8 cellular contexts compared by ENCODE assay signal in the genomic region with DNA sequence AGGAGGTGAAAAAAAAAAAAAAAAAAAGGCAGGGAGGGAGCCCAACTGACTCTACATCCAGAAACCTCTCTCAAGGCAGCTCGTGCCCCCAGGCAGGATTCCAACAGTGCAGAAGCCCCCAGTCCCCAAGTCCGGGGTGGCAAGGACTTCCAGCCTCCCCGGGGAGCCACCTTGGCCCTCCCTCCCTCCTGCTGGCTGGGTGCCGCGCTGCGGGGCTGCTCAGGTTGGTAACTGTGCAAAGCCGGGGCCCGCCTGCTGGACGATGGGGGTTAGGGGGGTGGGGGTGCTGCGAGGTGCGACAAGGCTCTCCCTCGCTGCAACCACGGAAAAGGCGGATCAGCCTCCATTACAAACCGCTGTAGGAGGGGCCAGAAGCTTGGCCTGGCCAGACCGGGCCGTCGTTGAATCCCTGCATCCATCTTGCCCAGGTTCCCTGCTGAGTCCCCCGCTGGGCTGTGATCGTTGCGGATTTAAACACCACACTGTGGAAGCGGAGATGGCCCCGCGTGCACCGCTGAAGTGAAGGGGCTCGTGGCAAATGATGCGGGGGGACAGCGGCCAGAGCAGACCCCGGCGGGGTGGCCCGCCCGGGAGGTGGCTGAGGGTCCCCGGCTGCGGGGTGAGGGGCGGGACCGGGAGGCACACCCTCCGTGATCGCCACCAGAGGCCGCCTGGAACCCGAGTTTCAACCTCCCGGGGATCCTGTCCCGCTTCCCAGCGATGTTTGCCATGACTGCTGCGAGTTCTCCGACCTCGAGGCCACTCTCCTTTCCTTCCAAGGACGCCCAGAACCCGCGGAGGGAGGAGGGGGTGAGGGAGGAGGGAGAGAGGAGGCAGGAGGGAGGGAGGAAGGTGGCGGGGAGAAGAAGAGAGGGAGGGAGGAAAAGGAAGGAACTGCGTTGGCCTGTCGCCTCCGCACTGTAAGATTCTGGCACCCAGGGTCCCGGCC. TPM values are rescaled to one million over a fixed set of nuclear protein-coding genes. Genes with fewer than 3 reads are reported as not detected.
DNase-seq lines count a peak whose midpoint lies in the region; ATAC-seq and TF ChIP-seq lines count a peak whose summit lies in the region.

No MANE protein-coding gene starts in this region.

- peak overlapping the region; percentile 80 for H3K4me3 Mint-ChIP-seq in CD8-positive, alpha-beta T cell
- peak overlapping the region; percentile 71 for H3K4me3 Mint-ChIP-seq in activated CD4-positive, alpha-beta T cell treated with anti-CD3 and anti-CD28 coated beads, Interleukin-2, amount 10 ng/mL, durations not matched to agents 7 days and 5 days

- no peak overlapping the region for H3K27ac ChIP-seq in CD8-positive, alpha-beta T cell (ENCODE audit: low read depth, low read length)
- H3K27ac ChIP-seq in dorsolateral prefrontal cortex (peak overlapping the region in 52 of 59 donors; percentile 1 to 88 (median 71)), right lobe of liver (no peak overlapping the region)

- no peaks in the 10 kb centered on the region for H3K27me3 ChIP-seq in CD8-positive, alpha-beta T cell (ENCODE audit: insufficient read depth, low read length)
- peaks cover 0 to 70% (median 7%) of the 10 kb centered on the region in 45 donors for H3K27me3 ChIP-seq in dorsolateral prefrontal cortex
- no peaks in the 10 kb centered on the region for H3K27me3 ChIP-seq in right lobe of liver

- H3K27ac Mint-ChIP-seq in CD8-positive, alpha-beta T cell: peak overlapping the region; percentile 37
- peak overlapping the region; percentile 88 for H3K27ac Mint-ChIP-seq in activated CD4-positive, alpha-beta T cell treated with anti-CD3 and anti-CD28 coated beads, Interleukin-2, amount 10 ng/mL, durations not matched to agents 7 days and 5 days

- CTCF ChIA-PET in CD8-positive, alpha-beta T cell (lab: Charles Lee): interaction anchor here (0.6 to 1.1 kb wide), 3 partner anchors 23 to 128 kb away, joined by 3 to 4 read pairs (median 3); no protein-coding TSS in a partner anchor
- CTCF ChIA-PET in activated CD4-positive, alpha-beta T cell treated with anti-CD3 and anti-CD28 coated beads, Interleukin-2, amount 10 ng/mL, durations not matched to agents 7 days and 5 days (lab: Charles Lee): interaction anchor here (0.7 to 1.2 kb wide), 2 partner anchors 9 to 823 kb away, joined by 3 read pairs; no protein-coding TSS in a partner anchor

- ATAC-seq in CD8-positive, alpha-beta T cell: peak; percentile 68
- ATAC-seq in GM21619 (IDR thresholded peaks at IDR 0.05; ENCODE audit: unreplicated experiment) (peak; percentile 54), right lobe of liver (peak; percentile 93 to 97 (median 96)), HG03460 (IDR thresholded peaks at IDR 0.05; ENCODE audit: unreplicated experiment) (no peak)

- no peak for TF ChIP-seq POLR2A in right lobe of liver (IDR thresholded peaks at IDR 0.05)

- intact Hi-C loops in CD8-positive, alpha-beta T cell (cut with DNase I, micrococcal nuclease): loop anchor here (1.0 to 5.0 kb wide), 3 partner anchors 55 to 481 kb away; no protein-coding TSS in a partner anchor
- intact Hi-C loops in dorsolateral prefrontal cortex (cut with DNase I): loop anchor here in 1 of 2 donors (5.0 to 10.0 kb wide), 2 partner anchors 56 to 169 kb away; a partner anchor contains a TSS
- intact Hi-C loops in right lobe of liver (cut with DNase I): no loop called here

- peak overlapping the region; percentile 57 for H3K4me3 ChIP-seq in CD8-positive, alpha-beta T cell (ENCODE audit: low read depth, low read length)
- peak overlapping the region; percentile 30 to 76 (median 59) for H3K4me3 ChIP-seq in dorsolateral prefrontal cortex
- peak overlapping the region; percentile 42 to 48 (median 42) for H3K4me3 ChIP-seq in right lobe of liver

- peaks cover 7% of the 10 kb centered on the region for H3K4me1 Mint-ChIP-seq in CD8-positive, alpha-beta T cell (ENCODE audit: low read depth)
- H3K4me1 Mint-ChIP-seq in activated CD4-positive, alpha-beta T cell treated with anti-CD3 and anti-CD28 coated beads, Interleukin-2, amount 10 ng/mL, durations not matched to agents 7 days and 5 days: peaks cover 13% of the 10 kb centered on the region

- WGBS in right lobe of liver (ENCODE audit: insufficient coverage, low coverage, low lambda C conversion rate, missing lambda C conversion rate): 8% methylated on average over 15 of the region's 54 CpGs

- peak in 6 of 7 experiments; percentile 22 to 74 (median 46) for DNase-seq in CD8-positive, alpha-beta T cell
- peak; percentile 1 to 15 for DNase-seq in NCI-H1930 (lab: John Stamatoyannopoulos, UW)
- DNase-seq in activated CD4-positive, alpha-beta T cell treated with anti-CD3 and anti-CD28 coated beads, Interleukin-2, amount 10 ng/mL, durations not matched to agents 7 days and 5 days: peak; percentile 50
- peak; percentile 33 to 74 (median 53) for DNase-seq in dorsolateral prefrontal cortex
- DNase-seq in right lobe of liver: peak; percentile 64 to 77 (median 75)
- peak; percentile 52 for DNase-seq in stimulated activated CD4-positive, alpha-beta T cell treated with anti-CD3 and anti-CD28 coated beads, Interleukin-4, amount 100 ng/mL, for 24 hours

- H3K36me3 ChIP-seq in CD8-positive, alpha-beta T cell (ENCODE audit: insufficient read depth, low read length): no peaks in the 10 kb centered on the region
- no peaks in the 10 kb centered on the region for H3K36me3 ChIP-seq in right lobe of liver

- H3K4me1 ChIP-seq in CD8-positive, alpha-beta T cell (ENCODE audit: insufficient read depth, low read length): no peaks in the 10 kb centered on the region
- peaks cover 0 to 8% (median 0%) of the 10 kb centered on the region in 4 donors for H3K4me1 ChIP-seq in right lobe of liver

- POLR2A ChIA-PET in CD8-positive, alpha-beta T cell (lab: Charles Lee): no interaction called here
- POLR2A ChIA-PET in activated CD4-positive, alpha-beta T cell treated with anti-CD3 and anti-CD28 coated beads, Interleukin-2, amount 10 ng/mL, durations not matched to agents 7 days and 5 days (lab: Charles Lee): no interaction called here

- no peaks in the 10 kb centered on the region for H3K36me3 Mint-ChIP-seq in CD8-positive, alpha-beta T cell
- H3K36me3 Mint-ChIP-seq in activated CD4-positive, alpha-beta T cell treated with anti-CD3 and anti-CD28 coated beads, Interleukin-2, amount 10 ng/mL, durations not matched to agents 7 days and 5 days (ENCODE audit: low read depth): no peaks in the 10 kb centered on the region

- H3K9me3 Mint-ChIP-seq in CD8-positive, alpha-beta T cell: no peaks in the 10 kb centered on the region
- no peaks in the 10 kb centered on the region for H3K9me3 Mint-ChIP-seq in activated CD4-positive, alpha-beta T cell treated with anti-CD3 and anti-CD28 coated beads, Interleukin-2, amount 10 ng/mL, durations not matched to agents 7 days and 5 days

- H3K27me3 Mint-ChIP-seq in CD8-positive, alpha-beta T cell (ENCODE audit: low read depth): no peaks in the 10 kb centered on the region
- no peaks in the 10 kb centered on the region for H3K27me3 Mint-ChIP-seq in activated CD4-positive, alpha-beta T cell treated with anti-CD3 and anti-CD28 coated beads, Interleukin-2, amount 10 ng/mL, durations not matched to agents 7 days and 5 days

- H3K9me3 ChIP-seq in CD8-positive, alpha-beta T cell (ENCODE audit: low read length): no peaks in the 10 kb centered on the region
- no peaks in the 10 kb centered on the region for H3K9me3 ChIP-seq in right lobe of liver

- TF ChIP-seq CTCF in CD8-positive, alpha-beta T cell (IDR thresholded peaks at IDR 0.05): peak; percentile 33
- TF ChIP-seq CTCF in dorsolateral prefrontal cortex (IDR thresholded peaks at IDR 0.05 in 54 of 56, conservative IDR thresholded peaks at IDR 0.05 in 2 of 56; ENCODE audit: low read depth in 1 of 56, partially characterized antibody in 56 of 56): peak in 53 of 56 donors; percentile 19 to 70 (median 46)
- TF ChIP-seq CTCF in right lobe of liver (IDR thresholded peaks at IDR 0.05): peak; percentile 44 to 54 (median 50)

RNA-seq across cellular contexts. Expression of a gene that starts 58.0 kb away (rescaled TPM):
- 100 to 1,000 TPM; 643 to 648 TPM for total RNA-seq in CD8-positive, alpha-beta T cell
- total RNA-seq in activated CD4-positive, alpha-beta T cell treated with anti-CD3 and anti-CD28 coated beads, Interleukin-2, amount 10 ng/mL, durations not matched to agents 7 days and 5 days: 100 to 1,000 TPM; 181 to 227 TPM
- total RNA-seq in dorsolateral prefrontal cortex (100 to 1,000 TPM; 125 to 336 (median 218) TPM), right lobe of liver (100 to 1,000 TPM in 5 of 6 experiments, 10 to 100 TPM in 1; 85.1 to 210 (median 138) TPM)

Comparison
In these comparisons a context has a peak if more than half of its experiments do, and no peak if none do; other contexts are left out.
1. DNase-seq: peak in every context shown above with its lines; median percentile 75 in right lobe of liver; 53 in dorsolateral prefrontal cortex; 52 in stimulated activated CD4-positive, alpha-beta T cell treated with anti-CD3 and anti-CD28 coated beads, Interleukin-4, amount 100 ng/mL, for 24 hours; 50 in activated CD4-positive, alpha-beta T cell treated with anti-CD3 and anti-CD28 coated beads, Interleukin-2, amount 10 ng/mL, durations not matched to agents 7 days and 5 days; 46 in CD8-positive, alpha-beta T cell; 8 in NCI-H1930.
2. H3K27ac ChIP-seq: peak in dorsolateral prefrontal cortex (52 of 59); none in CD8-positive, alpha-beta T cell (single experiment) and right lobe of liver (0 of 3).
3. intact Hi-C loops: an anchor here in CD8-positive, alpha-beta T cell (1.0 to 5.0 kb wide); none called in right lobe of liver.
4. Peak in every context shown above with its lines, with median percentiles within 50 percentile points of each other: H3K4me3 ChIP-seq and CTCF ChIP-seq.